ENCODE assay signal across 9 cellular contexts in the genomic region with DNA sequence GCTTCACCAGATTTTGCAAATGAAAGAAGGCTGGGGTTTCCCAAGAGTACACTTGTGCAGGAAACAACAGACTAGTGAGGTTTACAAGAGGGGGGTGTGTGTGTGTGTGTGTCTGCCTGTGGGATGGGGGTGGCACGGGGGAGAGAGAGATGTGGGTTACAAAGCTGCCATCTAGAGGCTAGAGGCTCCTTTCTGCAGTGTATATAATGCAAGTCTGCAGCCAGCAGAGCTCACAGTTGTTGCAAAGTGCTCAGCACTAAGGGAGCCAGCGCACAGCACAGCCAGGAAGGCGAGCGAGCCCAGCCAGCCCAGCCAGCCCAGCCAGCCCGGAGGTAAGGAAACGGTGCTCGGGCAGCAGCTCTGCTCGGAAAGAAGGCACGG. TPM values are rescaled to one million over a fixed set of nuclear protein-coding genes. Genes with fewer than 3 reads are reported as not detected.
DNase-seq lines count a peak whose midpoint lies in the region; ATAC-seq, FAIRE-seq and TF ChIP-seq lines count a peak whose summit lies in the region.
"Had no signal": no experiment of that assay in that cellular context is flagged by ENCODE, and none has a peak within 500 bp of the region (broad histone marks: within the 10 kb centered on the region; RNA-seq: fewer than 3 reads in every experiment).

ACKR3 (plus strand) TSS at position 233 of the 381 bp plus-strand sequence. CDS start 10,641 bp downstream, outside the sequence.

- H3K27me3 ChIP-seq in RWPE2 (ENCODE audit: insufficient read depth, poor library complexity, severe bottlenecking) (peaks cover 9% of the 10 kb centered on the region), pancreas (no peaks in the 10 kb centered on the region), tibial artery (no peaks in the 10 kb centered on the region)

- intact Hi-C loops in head of caudate nucleus (cut with DNase I): loop anchor here (5.0 kb wide), 1 partner anchor 57 kb away; no protein-coding TSS in a partner anchor
- intact Hi-C loops in pancreas (cut with DNase I): no loop called here
- intact Hi-C loops in tibial artery (cut with DNase I; ENCODE audit: low total_unique reads): loop anchor here (5.0 to 10.0 kb wide), 2 partner anchors 57 to 215 kb away; no protein-coding TSS in a partner anchor

- H3K27ac ChIP-seq in RWPE2 (ENCODE audit: poor library complexity, severe bottlenecking) (no peak within 1 kb of the TSS), pancreas (peak within 1 kb of the TSS; percentile 67 to 82 (median 78)), tibial artery (peak within 1 kb of the TSS; percentile 83 to 97)
- H3K27ac ChIP-seq: neutrophil had no signal

- TF ChIP-seq CTCF in RWPE2 (IDR thresholded peaks at IDR 0.05; ENCODE audit: poor library complexity, severe bottlenecking): peak; percentile 54
- TF ChIP-seq CTCF in pancreas (IDR thresholded peaks at IDR 0.05): no peak
- peak; percentile 26 to 42 for TF ChIP-seq CTCF in tibial artery (IDR thresholded peaks at IDR 0.05)

- WGBS in pancreas, 2 donors: 0 to 2% methylated on average over 9 of the region's 9 CpGs

- H3K4me1 ChIP-seq in RWPE2 (ENCODE audit: insufficient read depth, poor library complexity, severe bottlenecking) (no peaks in the 10 kb centered on the region), pancreas (peaks cover 0 to 14% (median 0%) of the 10 kb centered on the region in 3 donors), tibial artery (peaks cover 0 to 67% (median 30%) of the 10 kb centered on the region in 4 donors)

- H3K4me3 ChIP-seq in RWPE2 (ENCODE audit: severe bottlenecking): no peak within 1 kb of the TSS
- H3K4me3 ChIP-seq in pancreas: peak within 1 kb of the TSS; percentile 21 to 53 (median 41)
- H3K4me3 ChIP-seq in tibial artery: peak within 1 kb of the TSS; percentile 62 to 74

- peak; percentile 74 for DNase-seq in D341Med (ENCODE audit: low spot score)
- peak; percentile 9 for DNase-seq in HT-29 (ENCODE audit: low spot score)
- DNase-seq in RWPE2 (ENCODE audit: low spot score): no peak
- peak; percentile 63 for DNase-seq in activated naive CD4-positive, alpha-beta T cell treated with anti-CD3 and anti-CD28 coated beads, Interleukin-2, amount 50 U/mL, for 16 hours
- DNase-seq in head of caudate nucleus: peak; percentile 45 to 93 (median 78)
- DNase-seq in pancreas: peak; percentile 76 to 87 (median 84)
- peak; percentile 90 to 94 for DNase-seq in tibial artery

- FAIRE-seq in pancreas (lab: Jason Lieb, UNC): no peak

- ATAC-seq in GM21360 (IDR thresholded peaks at IDR 0.05; ENCODE audit: unreplicated experiment): peak; percentile 76
- peak; percentile 93 for ATAC-seq in RWPE2 (ENCODE audit: low read depth)
- peak; percentile 67 to 81 (median 77) for ATAC-seq in pancreas

- no peaks in the 10 kb centered on the region for H3K9me3 ChIP-seq in RWPE2 (ENCODE audit: severe bottlenecking)
- no peaks in the 10 kb centered on the region for H3K9me3 ChIP-seq in pancreas
- no peaks in the 10 kb centered on the region for H3K9me3 ChIP-seq in tibial artery
- H3K9me3 ChIP-seq: neutrophil had no signal

- H3K36me3 ChIP-seq in RWPE2 (ENCODE audit: low read depth): no peaks in the 10 kb centered on the region
- H3K36me3 ChIP-seq in pancreas: no peaks in the 10 kb centered on the region
- no peaks in the 10 kb centered on the region for H3K36me3 ChIP-seq in tibial artery
- H3K36me3 ChIP-seq: neutrophil had no signal

RNA-seq across cellular contexts. Expression of gene ACKR3, which starts in this region (rescaled TPM):
- not detected in 2 replicates for total RNA-seq in HT-29 (2014; rRNA removed; shearing (Covaris generic))
- total RNA-seq in pancreas: 10 to 100 TPM in 5 of 6 donors, 1 to 10 TPM in 1; 9.1 to 30.3 (median 15.6) TPM
- polyA plus RNA-seq in pancreas: 10 to 100 TPM in 1 of 2 donors, 1 to 10 TPM in 1; 6.2 to 12.6 TPM

Comparison
In these comparisons a context has a peak if more than half of its experiments do, and no peak if none do; other contexts are left out.
1. RNA of gene ACKR3 (total RNA-seq): 9.1 to 30.3 TPM in pancreas; not detected in HT-29; every median in the first group is over 10 times any median in the second.
2. Peak in DNase-seq in HT-29; RNA of the gene not detected or under 1 TPM.
3. CTCF ChIP-seq: peak in RWPE2 (single experiment) and tibial artery (2 of 2); none in pancreas (0 of 4).
4. intact Hi-C loops: an anchor here in head of caudate nucleus (5.0 kb wide) and tibial artery (5.0 to 10.0 kb wide); none called in pancreas.
5. Peak in every context shown above with its lines, with median percentiles within 50 percentile points of each other: ATAC-seq.